In genomic region chr5:1034421-1034905, GRCh38 we compare ENCODE assay signal across 24 cellular contexts. TPM values are rescaled to one million over a fixed set of nuclear protein-coding genes. Genes with fewer than 3 reads are reported as not detected.
"Had no signal": no experiment of that assay in that cellular context is flagged by ENCODE, and none has a peak within 500 bp of the region (broad histone marks: within the 10 kb centered on the region; RNA-seq: fewer than 3 reads in every experiment).

No MANE protein-coding gene starts in this region.

- H3K27me3 Mint-ChIP-seq: activated naive CD8-positive, alpha-beta T cell treated with anti-CD3 and anti-CD28 coated beads, Interleukin-2, amount 10 ng/mL, durations not matched to agents 7 days and 5 days had no signal

- H3K36me3 ChIP-seq: brain microvascular endothelial cell, esophagus squamous epithelium, neutrophil, ovary, tibial nerve had no signal

- H3K36me3 Mint-ChIP-seq: activated naive CD4-positive, alpha-beta T cell treated with anti-CD3 and anti-CD28 coated beads, Interleukin-2, amount 10 ng/mL, durations not matched to agents 7 days and 5 days; activated naive CD8-positive, alpha-beta T cell treated with anti-CD3 and anti-CD28 coated beads, Interleukin-2, amount 10 ng/mL, durations not matched to agents 7 days and 5 days; natural killer cell had no signal

- H3K9me3 ChIP-seq: esophagus squamous epithelium, neutrophil, ovary, psoas muscle, spleen, tibial nerve had no signal

- H3K27ac ChIP-seq: brain microvascular endothelial cell, esophagus squamous epithelium, hepatocyte, neutrophil, ovary, psoas muscle, spleen, tibial nerve had no signal

- H3K4me1 ChIP-seq: esophagus squamous epithelium, psoas muscle, spleen, tibial nerve had no signal

- H3K4me3 Mint-ChIP-seq: activated naive CD4-positive, alpha-beta T cell treated with anti-CD3 and anti-CD28 coated beads, Interleukin-2, amount 10 ng/mL, durations not matched to agents 7 days and 5 days; activated naive CD8-positive, alpha-beta T cell treated with anti-CD3 and anti-CD28 coated beads, Interleukin-2, amount 10 ng/mL, durations not matched to agents 7 days and 5 days; activated T-helper 1 cell treated with anti-CD3 and anti-CD28 coated beads, Interleukin-12 subunit alpha, Interleukin-12 subunit beta, Interleukin-2, Interleukin-4 antibody, amounts not matched to agents 30 ng/mL and 10 ng/mL and 1 ng/mL, durations not matched to agents 14 hours and 24 hours and 36 hours; natural killer cell had no signal

- H3K27me3 ChIP-seq: brain microvascular endothelial cell, hepatocyte, neutrophil, ovary had no signal

- H3K27ac Mint-ChIP-seq: activated naive CD4-positive, alpha-beta T cell treated with anti-CD3 and anti-CD28 coated beads, Interleukin-2, amount 10 ng/mL, durations not matched to agents 7 days and 5 days; activated naive CD8-positive, alpha-beta T cell treated with anti-CD3 and anti-CD28 coated beads, Interleukin-2, amount 10 ng/mL, durations not matched to agents 7 days and 5 days; activated T-helper 1 cell treated with anti-CD3 and anti-CD28 coated beads, Interleukin-12 subunit alpha, Interleukin-12 subunit beta, Interleukin-2, Interleukin-4 antibody, amounts not matched to agents 30 ng/mL and 10 ng/mL and 1 ng/mL, durations not matched to agents 14 hours and 24 hours and 36 hours; natural killer cell had no signal

- H3K4me3 ChIP-seq: esophagus squamous epithelium, hepatocyte, lung, ovary, psoas muscle, spleen, tibial nerve had no signal

- DNase-seq: activated CD4-positive, alpha-beta T cell treated with anti-CD3 and anti-CD28 coated beads for 4 hours; activated CD4-positive, alpha-beta T cell treated with anti-CD3 and anti-CD28 coated beads, Interleukin-2, amount 50 U/mL, for 4 hours; activated effector memory CD4-positive, alpha-beta T cell treated with anti-CD3 and anti-CD28 coated beads, Interleukin-2, amount 50 U/mL, for 16 hours; activated naive CD4-positive, alpha-beta T cell treated with anti-CD3 and anti-CD28 coated beads, Interleukin-2, amount 10 ng/mL, durations not matched to agents 7 days and 5 days; activated naive CD8-positive, alpha-beta T cell treated with anti-CD3 and anti-CD28 coated beads, Interleukin-2, amount 10 ng/mL, durations not matched to agents 7 days and 5 days; brain microvascular endothelial cell; dermis blood vessel endothelial cell; effector CD4-positive, alpha-beta T cell; esophagus squamous epithelium; foreskin melanocyte; islet precursor cell; left colon; mesendoderm; natural killer cell; spleen; stimulated activated naive CD4-positive, alpha-beta T cell had no signal

- ATAC-seq: left colon, natural killer cell, psoas muscle had no signal

- H3K9me3 Mint-ChIP-seq: activated naive CD4-positive, alpha-beta T cell treated with anti-CD3 and anti-CD28 coated beads, Interleukin-2, amount 10 ng/mL, durations not matched to agents 7 days and 5 days; activated naive CD8-positive, alpha-beta T cell treated with anti-CD3 and anti-CD28 coated beads, Interleukin-2, amount 10 ng/mL, durations not matched to agents 7 days and 5 days; activated T-helper 1 cell treated with anti-CD3 and anti-CD28 coated beads, Interleukin-12 subunit alpha, Interleukin-12 subunit beta, Interleukin-2, Interleukin-4 antibody, amounts not matched to agents 30 ng/mL and 10 ng/mL and 1 ng/mL, durations not matched to agents 14 hours and 24 hours and 36 hours; natural killer cell had no signal

- H3K4me1 Mint-ChIP-seq: activated naive CD4-positive, alpha-beta T cell treated with anti-CD3 and anti-CD28 coated beads, Interleukin-2, amount 10 ng/mL, durations not matched to agents 7 days and 5 days had no signal

RNA-seq across cellular contexts. Expression of gene NKD2, which starts 25.9 kb away (rescaled TPM):
- total RNA-seq: mononuclear cell, natural killer cell had no signal
